17 cellular contexts compared by ENCODE assay signal in the genomic region with DNA sequence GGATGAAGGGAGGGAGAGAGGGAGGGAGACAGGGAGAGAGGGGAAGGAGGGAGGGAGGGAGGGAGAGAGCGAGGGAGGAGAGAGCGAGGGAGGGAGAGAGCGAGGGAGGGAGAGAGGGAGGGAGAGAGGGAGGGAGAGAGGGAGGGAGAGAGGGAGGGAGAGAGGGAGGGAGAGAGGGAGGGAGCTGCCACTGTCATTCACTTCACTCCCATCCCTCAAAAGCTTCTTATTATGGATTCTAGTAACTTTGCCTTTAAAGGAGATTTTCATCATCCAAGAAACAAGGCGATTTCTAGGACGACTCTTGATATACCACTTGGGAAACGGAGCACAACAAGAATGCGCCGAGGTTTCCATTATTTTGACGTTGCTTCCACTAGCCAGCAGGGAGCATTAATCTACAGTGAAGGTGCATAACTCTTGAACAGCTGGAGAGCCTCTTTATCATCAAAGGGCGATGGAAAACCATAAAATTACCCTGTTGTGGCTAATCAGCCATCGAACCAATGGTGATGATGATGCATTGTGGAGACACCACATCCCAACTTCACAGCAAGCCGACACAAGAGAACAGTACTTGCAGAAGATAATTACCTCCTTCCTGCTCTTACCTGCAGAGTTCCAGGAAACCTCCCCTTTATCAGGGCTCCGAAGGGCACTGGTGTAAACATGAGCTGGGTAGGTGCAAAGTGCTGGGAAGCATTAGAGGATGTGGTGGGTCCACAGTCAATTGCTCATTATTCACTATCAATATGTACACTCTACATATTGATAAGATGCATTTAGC.
"Had no signal": no experiment of that assay in that cellular context is flagged by ENCODE, and none has a peak within 500 bp of the region (broad histone marks: within the 10 kb centered on the region; RNA-seq: fewer than 3 reads in every experiment).

No MANE protein-coding gene starts in this region.

- H3K9ac ChIP-seq: parathyroid adenoma had no signal

- H3K36me3 ChIP-seq: gastrocnemius medialis, heart left ventricle, neutrophil, upper lobe of left lung had no signal

- ATAC-seq: gastrocnemius medialis, heart left ventricle, left colon had no signal

- H3K27me3 Mint-ChIP-seq: naive B cell; stimulated activated naive CD8-positive, alpha-beta T cell treated with anti-CD3 and anti-CD28 coated beads, Interleukin-15, Interleukin-2, amounts not matched to agents 100 ng/mL and 50 ng/mL, for 24 hours had no signal

- H2AFZ ChIP-seq: parathyroid adenoma had no signal

- H3K4me3 Mint-ChIP-seq: stimulated activated naive CD8-positive, alpha-beta T cell treated with anti-CD3 and anti-CD28 coated beads, Interleukin-15, Interleukin-2, amounts not matched to agents 100 ng/mL and 50 ng/mL, for 24 hours had no signal

- H3K9me3 ChIP-seq: gastrocnemius medialis, neutrophil had no signal

- H3K27ac ChIP-seq: gastrocnemius medialis, heart left ventricle, neutrophil, parathyroid adenoma, upper lobe of left lung had no signal

- H3K4me3 ChIP-seq: gastrocnemius medialis, heart left ventricle, lung, upper lobe of left lung had no signal

- H3K4me1 ChIP-seq: gastrocnemius medialis had no signal

- H3K27me3 ChIP-seq: gastrocnemius medialis, heart left ventricle, neutrophil, upper lobe of left lung had no signal

- DNase-seq: activated CD4-positive, alpha-beta T cell treated with anti-CD3 and anti-CD28 coated beads for 1 hour; activated CD4-positive, alpha-beta T cell treated with anti-CD3 and anti-CD28 coated beads, Interleukin-2, amount 50 U/mL, for 4 hours; activated naive CD4-positive, alpha-beta T cell treated with anti-CD3 and anti-CD28 coated beads, Interleukin-2, amount 50 U/mL, for 16 hours; activated T-cell treated with anti-CD3 and anti-CD28 coated beads, Interleukin-2, amount 50 U/mL, for 1 hour; erythroblast; gastrocnemius medialis; heart left ventricle; left colon; naive B cell; retina; stimulated activated CD4-positive, alpha-beta T cell treated with anti-CD3 and anti-CD28 coated beads, Interleukin-4, amount 100 ng/mL, for 24 hours; upper lobe of left lung had no signal

- H3K27ac Mint-ChIP-seq: activated T-helper 2 cell treated with anti-CD3 and anti-CD28 coated beads, Interferon-gamma antibody, Interleukin-2, Interleukin-4, amounts not matched to agents 10 μg/mL and 5 μg/mL and 100 μg/mL, durations not matched to agents 14 hours and 24 hours and 36 hours; stimulated activated naive CD8-positive, alpha-beta T cell treated with anti-CD3 and anti-CD28 coated beads, Interleukin-15, Interleukin-2, amounts not matched to agents 100 ng/mL and 50 ng/mL, for 24 hours had no signal
